ENCODE assay signal across 18 cellular contexts in the genomic region with DNA sequence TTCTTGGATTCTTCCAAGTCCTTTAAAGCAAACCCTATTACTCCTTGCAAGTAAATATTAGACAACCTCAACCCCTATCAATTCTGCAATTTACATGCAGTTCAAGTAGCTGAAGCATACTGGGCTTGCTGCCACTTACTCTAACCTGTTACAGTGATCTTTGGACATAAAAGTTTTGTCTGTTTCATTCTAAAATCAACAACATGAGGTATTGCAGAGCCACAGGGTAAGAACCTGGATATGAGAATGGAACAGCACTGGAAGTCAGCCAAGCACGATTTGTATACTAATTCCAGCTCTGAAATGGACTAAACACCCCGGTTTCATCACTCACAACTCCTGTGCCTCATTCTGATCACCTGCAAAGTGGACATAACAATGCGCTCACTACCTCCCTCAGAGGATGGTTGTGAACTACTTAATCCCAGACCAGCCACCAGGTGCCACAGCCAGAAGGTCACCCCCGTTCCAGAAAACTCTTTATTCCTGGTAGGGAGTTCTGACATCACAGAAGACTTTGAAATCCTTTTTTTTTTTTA.
"Had no signal": no experiment of that assay in that cellular context is flagged by ENCODE, and none has a peak within 500 bp of the region (broad histone marks: within the 10 kb centered on the region; RNA-seq: fewer than 3 reads in every experiment).

No MANE protein-coding gene starts in this region.

- H3K36me3 Mint-ChIP-seq: activated naive CD8-positive, alpha-beta T cell had no signal

- H3K27ac ChIP-seq: esophagus squamous epithelium, transverse colon, uterus, WERI-Rb-1 had no signal

- H3K27me3 ChIP-seq: esophagus squamous epithelium, transverse colon, uterus had no signal

- H3K9me3 ChIP-seq: esophagus squamous epithelium, transverse colon, uterus had no signal

- H3K27ac Mint-ChIP-seq: activated naive CD8-positive, alpha-beta T cell; activated T-helper 1 cell treated with anti-CD3 and anti-CD28 coated beads, Interleukin-12 subunit alpha, Interleukin-12 subunit beta, Interleukin-2, Interleukin-4 antibody, amounts not matched to agents 30 ng/mL and 10 ng/mL and 1 ng/mL, durations not matched to agents 14 hours and 24 hours and 36 hours; effector memory CD8-positive, alpha-beta T cell had no signal

- H3K36me3 ChIP-seq: esophagus squamous epithelium, transverse colon, uterus, WERI-Rb-1 had no signal

- ATAC-seq: effector memory CD8-positive, alpha-beta T cell; left colon; stimulated activated naive CD8-positive, alpha-beta T cell treated with anti-CD3 and anti-CD28 coated beads, Interleukin-15, Interleukin-2, amounts not matched to agents 100 U/mL and 50 U/mL, for 24 hours had no signal

- H3K9me3 Mint-ChIP-seq: activated T-helper 1 cell treated with anti-CD3 and anti-CD28 coated beads, Interleukin-12 subunit alpha, Interleukin-12 subunit beta, Interleukin-2, Interleukin-4 antibody, amounts not matched to agents 30 ng/mL and 10 ng/mL and 1 ng/mL, durations not matched to agents 14 hours and 24 hours and 36 hours; effector memory CD8-positive, alpha-beta T cell had no signal

- H3K4me3 ChIP-seq: esophagus squamous epithelium, lung, transverse colon, uterus had no signal

- H3K4me1 ChIP-seq: uterus had no signal

- H3K4me3 Mint-ChIP-seq: activated naive CD8-positive, alpha-beta T cell; activated T-helper 1 cell treated with anti-CD3 and anti-CD28 coated beads, Interleukin-12 subunit alpha, Interleukin-12 subunit beta, Interleukin-2, Interleukin-4 antibody, amounts not matched to agents 30 ng/mL and 10 ng/mL and 1 ng/mL, durations not matched to agents 14 hours and 24 hours and 36 hours; effector memory CD8-positive, alpha-beta T cell had no signal

- DNase-seq: activated CD4-positive, alpha-beta T cell treated with anti-CD3 and anti-CD28 coated beads for 1 hour; activated CD4-positive, alpha-beta T cell treated with anti-CD3 and anti-CD28 coated beads, Interleukin-2, amount 50 U/mL, for 48 hours; activated gamma-delta T cell treated with Interleukin-2 at 50 U/mL for 16 hours; effector memory CD8-positive, alpha-beta T cell; esophagus squamous epithelium; islet precursor cell; left colon; midbrain; occipital lobe; stimulated activated naive CD8-positive, alpha-beta T cell treated with anti-CD3 and anti-CD28 coated beads, Interleukin-15, Interleukin-2, amounts not matched to agents 100 U/mL and 50 U/mL, for 24 hours; substantia nigra; T-helper 2 cell; transverse colon; uterus; WERI-Rb-1 had no signal
